ENCODE assay signal across 17 cellular contexts in genomic region chr3:160837394-160837975, GRCh38.
DNase-seq lines count a peak whose midpoint lies in the region; ATAC-seq and TF ChIP-seq lines count a peak whose summit lies in the region.
"Had no signal": no experiment of that assay in that cellular context is flagged by ENCODE, and none has a peak within 500 bp of the region (broad histone marks: within the 10 kb centered on the region; RNA-seq: fewer than 3 reads in every experiment).

No MANE protein-coding gene starts in this region.

- CTCF ChIA-PET in RWPE1 (lab: Yijun Ruan, JAX): no interaction called here

- H3K27me3 ChIP-seq in HL-60 (ENCODE audit: insufficient read depth, poor library complexity, severe bottlenecking) (no peaks in the 10 kb centered on the region), RWPE2 (ENCODE audit: insufficient read depth, poor library complexity, severe bottlenecking) (no peaks in the 10 kb centered on the region)
- H3K27me3 ChIP-seq: spleen had no signal

- no peak overlapping the region for H3K4me3 ChIP-seq in HL-60 (replicated peaks; ENCODE audit: insufficient read depth, low read length)
- no peak overlapping the region for H3K4me3 ChIP-seq in RWPE2 (ENCODE audit: severe bottlenecking)
- H3K4me3 ChIP-seq: lower lobe of right lung, spleen had no signal

- DNase-seq in AML-193 (lab: John Stamatoyannopoulos, UW) (peak; percentile 83 to 92), HL-60 (ENCODE audit: low read depth in 1 of 2, low spot score in 1 of 2) (peak; percentile 2 to 34), RWPE2 (ENCODE audit: low spot score) (no peak), left kidney (ENCODE audit: low read depth, low spot score) (peak; percentile 68), RWPE1 (ENCODE audit: low spot score) (no peak), middle frontal gyrus (ENCODE audit: extremely low spot score, low spot score) (no peak), germinal center (ENCODE audit: low spot score) (no peak)
- DNase-seq: aorta, HCEC 1CT, lower lobe of right lung, NCI-H1436 treated with DMSO at 0.1 percent for 48 hours, NCI-H526, spleen, T1000 had no signal

- ATAC-seq in RWPE2 (ENCODE audit: low read depth) (0 out of 3 replicates have a peak, but pooled peaks have one; percentile 31), HG02852 (IDR thresholded peaks at IDR 0.05; ENCODE audit: unreplicated experiment) (no peak)
- ATAC-seq: Right ventricle myocardium inferior had no signal

- no peaks in the 10 kb centered on the region for H3K9me3 ChIP-seq in RWPE2 (ENCODE audit: severe bottlenecking)
- H3K9me3 ChIP-seq: Caco-2, lower lobe of right lung had no signal

- no peak overlapping the region for H3K27ac ChIP-seq in HL-60 (replicated peaks)
- no peak overlapping the region for H3K27ac ChIP-seq in RWPE2 (ENCODE audit: poor library complexity, severe bottlenecking)
- no peak overlapping the region for H3K27ac ChIP-seq in RWPE1
- H3K27ac ChIP-seq: lower lobe of right lung had no signal

- H3K36me3 ChIP-seq in RWPE2 (ENCODE audit: low read depth): no peaks in the 10 kb centered on the region
- H3K36me3 ChIP-seq: lower lobe of right lung, spleen had no signal

- POLR2A ChIA-PET in RWPE1 (lab: Yijun Ruan, JAX; ENCODE audit: low non-redundant PET): no interaction called here

- H3K4me1 ChIP-seq in RWPE2 (ENCODE audit: insufficient read depth, poor library complexity, severe bottlenecking): no peaks in the 10 kb centered on the region
- H3K4me1 ChIP-seq: Caco-2, lower lobe of right lung had no signal

- TF ChIP-seq CTCF in HL-60 (IDR thresholded peaks at IDR 0.05; ENCODE audit: insufficient read depth, low read length): no peak
- TF ChIP-seq CTCF in RWPE2 (IDR thresholded peaks at IDR 0.05; ENCODE audit: poor library complexity, severe bottlenecking): no peak
- no peak for TF ChIP-seq CTCF in RWPE1 (conservative IDR thresholded peaks at IDR 0.05; ENCODE audit: low read depth)

Comparison
In these comparisons a context has a peak if more than half of its experiments do, and no peak if none do; other contexts are left out.
1. DNase-seq: peak in AML-193 (2 of 2), HL-60 (2 of 2) and left kidney (single experiment); none in RWPE2 (single experiment), RWPE1 (single experiment), middle frontal gyrus (single experiment) and germinal center (single experiment).